1 cellular context compared by ENCODE assay signal in the genomic region with DNA sequence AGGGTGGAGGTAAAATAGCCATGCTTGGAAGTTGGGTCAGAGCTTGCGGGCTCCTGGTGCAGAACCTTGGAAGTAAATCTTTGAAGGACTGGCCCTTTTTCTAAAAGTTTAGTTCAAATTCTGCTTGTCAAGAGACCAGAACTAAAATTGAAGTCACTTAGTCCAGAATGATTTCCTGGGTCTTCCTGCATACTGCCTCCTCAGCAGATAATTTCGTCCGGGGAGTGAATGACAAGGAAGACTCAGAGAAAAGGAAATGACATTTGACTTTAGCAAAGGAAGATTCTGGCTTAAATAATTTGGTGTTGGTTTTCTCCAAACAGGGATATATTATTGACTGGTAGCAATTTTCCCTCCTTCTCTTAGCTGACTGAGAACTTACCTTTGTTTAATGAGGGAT.
TF ChIP-seq lines count a peak whose summit lies in the region.

No MANE protein-coding gene starts in this region.

TF ChIP-seq in H1, 55 proteins besides CTCF, POLR2A, EP300 and RAD21:
- no peak for TF ChIP-seq YY1 (IDR thresholded peaks at IDR 0.05; ENCODE audit: low read depth, low read length)
- no peak for TF ChIP-seq GTF2F1 (IDR thresholded peaks at IDR 0.05; ENCODE audit: borderline replicate concordance, low read depth, low read length)
- TF ChIP-seq SP1 (IDR thresholded peaks at IDR 0.05; ENCODE audit: low read depth, low read length) = no peak
- TF ChIP-seq NRF1 (IDR thresholded peaks at IDR 0.05; ENCODE audit: low read depth, low read length) = no peak
- no peak for TF ChIP-seq POU5F1 (IDR thresholded peaks at IDR 0.05; ENCODE audit: low read depth, low read length)
- TF ChIP-seq POLR2AphosphoS5 (IDR thresholded peaks at IDR 0.05; ENCODE audit: low read depth, low read length) = no peak
- no peak for TF ChIP-seq KDM1A (IDR thresholded peaks at IDR 0.05; ENCODE audit: borderline replicate concordance, low read length)
- TF ChIP-seq, protein P1, sequence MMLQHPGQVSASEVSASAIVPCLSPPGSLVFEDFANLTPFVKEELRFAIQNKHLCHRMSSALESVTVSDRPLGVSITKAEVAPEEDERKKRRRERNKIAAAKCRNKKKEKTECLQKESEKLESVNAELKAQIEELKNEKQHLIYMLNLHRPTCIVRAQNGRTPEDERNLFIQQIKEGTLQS (IDR thresholded peaks at IDR 0.05; ENCODE audit: insufficient read depth, low read depth, low read length) = no peak
- TF ChIP-seq, protein P2, sequence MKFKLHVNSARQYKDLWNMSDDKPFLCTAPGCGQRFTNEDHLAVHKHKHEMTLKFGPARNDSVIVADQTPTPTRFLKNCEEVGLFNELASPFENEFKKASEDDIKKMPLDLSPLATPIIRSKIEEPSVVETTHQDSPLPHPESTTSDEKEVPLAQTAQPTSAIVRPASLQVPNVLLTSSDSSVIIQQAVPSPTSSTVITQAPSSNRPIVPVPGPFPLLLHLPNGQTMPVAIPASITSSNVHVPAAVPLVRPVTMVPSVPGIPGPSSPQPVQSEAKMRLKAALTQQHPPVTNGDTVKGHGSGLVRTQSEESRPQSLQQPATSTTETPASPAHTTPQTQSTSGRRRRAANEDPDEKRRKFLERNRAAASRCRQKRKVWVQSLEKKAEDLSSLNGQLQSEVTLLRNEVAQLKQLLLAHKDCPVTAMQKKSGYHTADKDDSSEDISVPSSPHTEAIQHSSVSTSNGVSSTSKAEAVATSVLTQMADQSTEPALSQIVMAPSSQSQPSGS (IDR thresholded peaks at IDR 0.05; ENCODE audit: low read length) = no peak
